In genomic region chr11:16799890-16800289, GRCh38 we compare ENCODE assay signal across 20 cellular contexts.
A peak's percentile ranks its signal among the peaks of the same experiment; 100 is the strongest.
DNase-seq lines count a peak whose midpoint lies in the region; ATAC-seq and TF ChIP-seq lines count a peak whose summit lies in the region.
"Had no signal": no experiment of that assay in that cellular context is flagged by ENCODE, and none has a peak within 500 bp of the region (broad histone marks: within the 10 kb centered on the region; RNA-seq: fewer than 3 reads in every experiment).

No MANE protein-coding gene starts in this region.

- DNase-seq in COR-L47 (lab: John Stamatoyannopoulos, UW), result peak; percentile 14
- peak; percentile 74 for DNase-seq in NCI-H2227 (lab: John Stamatoyannopoulos, UW; ENCODE audit: unreplicated experiment)
- DNase-seq in activated T-helper 2 cell treated with anti-CD3 and anti-CD28 coated beads, Interferon-gamma antibody, Interleukin-2, Interleukin-4, amounts not matched to agents 10 μg/mL and 5 μg/mL and 100 μg/mL, durations not matched to agents 14 hours and 24 hours and 36 hours (ENCODE audit: low spot score), result no peak
- peak; percentile 13 for DNase-seq in spleen
- no peak for DNase-seq in activated naive CD4-positive, alpha-beta T cell treated with anti-CD3 and anti-CD28 coated beads, Interleukin-2, amount 50 U/mL, for 16 hours
- DNase-seq: DMS 273 treated with DMSO at 0.1 percent for 48 hours; DND-41; H7; KG1; MV-4-11; NCI-H1930; NCI-H2171; NCI-H446 treated with DMSO at 0.1 percent for 48 hours; NCI-H748 treated with DMSO at 0.1 percent for 48 hours; NK-92 treated with Interleukin-12 subunit alpha and Interleukin-12 subunit beta, amount 100 ng/mL, for 24 hours; SIG-M5 had no signal

- no peak overlapping the region for H3K27ac ChIP-seq in spleen
- H3K27ac ChIP-seq: BLaER1 treated with 17β-estradiol and CSF1 and Interleukin-3, amounts not matched to agents 10 nM and 100 nM had no signal

- no peak for TF ChIP-seq CTCF in spleen (IDR thresholded peaks at IDR 0.05 in 8 of 11, conservative IDR thresholded peaks at IDR 0.05 in 3 of 11)

- no peaks in the 10 kb centered on the region for H3K27me3 ChIP-seq in spleen (replicated peaks in 1 of 7)
- H3K27me3 ChIP-seq: BLaER1 treated with 17β-estradiol and CSF1 and Interleukin-3, amounts not matched to agents 10 nM and 100 nM had no signal

- no peak for TF ChIP-seq POLR2A in spleen (IDR thresholded peaks at IDR 0.05)

- no peaks in the 10 kb centered on the region for H3K36me3 ChIP-seq in spleen
- H3K36me3 ChIP-seq: BLaER1 treated with 17β-estradiol and CSF1 and Interleukin-3, amounts not matched to agents 10 nM and 100 nM had no signal

- H3K4me3 Mint-ChIP-seq in activated T-helper 2 cell treated with anti-CD3 and anti-CD28 coated beads, Interferon-gamma antibody, Interleukin-2, Interleukin-4, amounts not matched to agents 10 μg/mL and 5 μg/mL and 100 μg/mL, durations not matched to agents 14 hours and 24 hours and 36 hours (ENCODE audit: low read depth), result no peak overlapping the region

- H3K4me1 ChIP-seq in spleen, result peaks cover 4 to 38% (median 22%) of the 10 kb centered on the region in 6 donors

- H3K4me3 ChIP-seq in spleen, result no peak overlapping the region
- H3K4me3 ChIP-seq: BLaER1 treated with 17β-estradiol and CSF1 and Interleukin-3, amounts not matched to agents 10 nM and 100 nM had no signal

- ATAC-seq in GM19397 (IDR thresholded peaks at IDR 0.05; ENCODE audit: unreplicated experiment) (no peak), HG02678 (IDR thresholded peaks at IDR 0.05; ENCODE audit: unreplicated experiment) (no peak), HG02938 (IDR thresholded peaks at IDR 0.05; ENCODE audit: unreplicated experiment) (no peak)

- no peaks in the 10 kb centered on the region for H3K9me3 Mint-ChIP-seq in activated T-helper 2 cell treated with anti-CD3 and anti-CD28 coated beads, Interferon-gamma antibody, Interleukin-2, Interleukin-4, amounts not matched to agents 10 μg/mL and 5 μg/mL and 100 μg/mL, durations not matched to agents 14 hours and 24 hours and 36 hours

- intact Hi-C loops in activated T-helper 2 cell treated with anti-CD3 and anti-CD28 coated beads, Interferon-gamma antibody, Interleukin-2, Interleukin-4, amounts not matched to agents 10 μg/mL and 5 μg/mL and 100 μg/mL, durations not matched to agents 14 hours and 24 hours and 36 hours (cut with micrococcal nuclease), result no loop called here
- intact Hi-C loops in spleen (cut with DNase I; ENCODE audit: low total_unique reads), result no loop called here

- H3K4me1 Mint-ChIP-seq in activated T-helper 2 cell treated with anti-CD3 and anti-CD28 coated beads, Interferon-gamma antibody, Interleukin-2, Interleukin-4, amounts not matched to agents 10 μg/mL and 5 μg/mL and 100 μg/mL, durations not matched to agents 14 hours and 24 hours and 36 hours (ENCODE audit: low read depth), result peaks cover 25% of the 10 kb centered on the region

- H3K27ac Mint-ChIP-seq in activated T-helper 2 cell treated with anti-CD3 and anti-CD28 coated beads, Interferon-gamma antibody, Interleukin-2, Interleukin-4, amounts not matched to agents 10 μg/mL and 5 μg/mL and 100 μg/mL, durations not matched to agents 14 hours and 24 hours and 36 hours, result peak overlapping the region; percentile 50

- no peaks in the 10 kb centered on the region for H3K9me3 ChIP-seq in spleen
- H3K9me3 ChIP-seq: BLaER1 treated with 17β-estradiol and CSF1 and Interleukin-3, amounts not matched to agents 10 nM and 100 nM had no signal

- no peaks in the 10 kb centered on the region for H3K27me3 Mint-ChIP-seq in activated T-helper 2 cell treated with anti-CD3 and anti-CD28 coated beads, Interferon-gamma antibody, Interleukin-2, Interleukin-4, amounts not matched to agents 10 μg/mL and 5 μg/mL and 100 μg/mL, durations not matched to agents 14 hours and 24 hours and 36 hours (ENCODE audit: low read depth)

- peaks cover 13% of the 10 kb centered on the region for H3K36me3 Mint-ChIP-seq in activated T-helper 2 cell treated with anti-CD3 and anti-CD28 coated beads, Interferon-gamma antibody, Interleukin-2, Interleukin-4, amounts not matched to agents 10 μg/mL and 5 μg/mL and 100 μg/mL, durations not matched to agents 14 hours and 24 hours and 36 hours (ENCODE audit: low read depth)

Comparison
In these comparisons a context has a peak if more than half of its experiments do, and no peak if none do; other contexts are left out.
1. DNase-seq: peak in COR-L47 (single experiment), NCI-H2227 (single experiment) and spleen (single experiment); none in activated T-helper 2 cell treated with anti-CD3 and anti-CD28 coated beads, Interferon-gamma antibody, Interleukin-2, Interleukin-4, amounts not matched to agents 10 μg/mL and 5 μg/mL and 100 μg/mL, durations not matched to agents 14 hours and 24 hours and 36 hours (single experiment) and activated naive CD4-positive, alpha-beta T cell treated with anti-CD3 and anti-CD28 coated beads, Interleukin-2, amount 50 U/mL, for 16 hours (single experiment).